ENCODE assay signal across 15 cellular contexts in genomic region chr6:154404791-154405400, GRCh38. TPM values are rescaled to one million over a fixed set of nuclear protein-coding genes. Genes with fewer than 3 reads are reported as not detected.
A peak's percentile ranks its signal among the peaks of the same experiment; 100 is the strongest.
DNase-seq lines count a peak whose midpoint lies in the region; ATAC-seq and TF ChIP-seq lines count a peak whose summit lies in the region.
"Had no signal": no experiment of that assay in that cellular context is flagged by ENCODE, and none has a peak within 500 bp of the region (broad histone marks: within the 10 kb centered on the region; RNA-seq: fewer than 3 reads in every experiment).

No MANE protein-coding gene starts in this region.

- H3K79me1 ChIP-seq in IMR-90 (ENCODE audit: low read depth in 1 of 2, low read length in 2 of 2): peaks cover 4 to 24% of the 10 kb centered on the region in 2 experiments; a peak in 3 of 4 replicates

- ATAC-seq in GM18517 (IDR thresholded peaks at IDR 0.05; ENCODE audit: unreplicated experiment) (peak; percentile 53), IMR-90 (ENCODE audit: low read depth) (peak; percentile 40), HG02571 (IDR thresholded peaks at IDR 0.05; ENCODE audit: unreplicated experiment) (no peak)
- no peak for ATAC-seq in stimulated activated naive CD8-positive, alpha-beta T cell treated with anti-CD3 and anti-CD28 coated beads, Interleukin-15, amount 100 ng/mL, for 72 hours

- H2AFZ ChIP-seq in IMR-90 (replicated peaks; ENCODE audit: low read length, poor library complexity) (no peak overlapping the region), smooth muscle cell (ENCODE audit: low read depth) (no peak overlapping the region)

- peak overlapping the region; percentile 15 for H4K91ac ChIP-seq in IMR-90 (ENCODE audit: insufficient read depth, low read depth, low read length)

- H3K4me3 Mint-ChIP-seq in endodermal cell: no peak overlapping the region
- H3K4me3 Mint-ChIP-seq in stimulated activated naive CD8-positive, alpha-beta T cell treated with anti-CD3 and anti-CD28 coated beads, Interleukin-15, amount 100 ng/mL, for 72 hours: no peak overlapping the region
- H3K4me3 Mint-ChIP-seq: activated CD4-positive, alpha-beta T cell treated with anti-CD3 and anti-CD28 coated beads, Interleukin-2, amount 10 ng/mL, durations not matched to agents 24 days and 14 days had no signal

- H3K4me2 ChIP-seq in IMR-90 (ENCODE audit: low read depth, low read length): peak overlapping the region; percentile 78
- peak overlapping the region; percentile 48 for H3K4me2 ChIP-seq in smooth muscle cell

- CTCF ChIA-PET in IMR-90 (lab: Yijun Ruan, JAX): no interaction called here

- no peaks in the 10 kb centered on the region for H4K20me1 ChIP-seq in IMR-90 (ENCODE audit: insufficient read depth, low read length)
- H4K20me1 ChIP-seq in smooth muscle cell (ENCODE audit: low read depth): no peaks in the 10 kb centered on the region

- POLR2A ChIA-PET in IMR-90 (lab: Charles Lee; ENCODE audit: unreplicated experiment): no interaction called here

- no peak overlapping the region for H2BK15ac ChIP-seq in IMR-90 (ENCODE audit: low read depth, low read length)

- peak overlapping the region; percentile 44 to 86; a peak in 2 of 4 replicates for H4K8ac ChIP-seq in IMR-90 (ENCODE audit: low read depth in 2 of 2, low read length in 2 of 2)

- peak overlapping the region; percentile 97 for H2BK20ac ChIP-seq in IMR-90 (ENCODE audit: low read depth, low read length)

- H3K14ac ChIP-seq in IMR-90 (replicated peaks; ENCODE audit: low read depth, low read length): peak overlapping the region; percentile 53

- H3K27me3 Mint-ChIP-seq in endodermal cell (ENCODE audit: insufficient read depth): no peaks in the 10 kb centered on the region
- H3K27me3 Mint-ChIP-seq in stimulated activated naive CD8-positive, alpha-beta T cell treated with anti-CD3 and anti-CD28 coated beads, Interleukin-15, amount 100 ng/mL, for 72 hours: no peaks in the 10 kb centered on the region

- TF ChIP-seq RAD21 in IMR-90 (IDR thresholded peaks at IDR 0.05; ENCODE audit: low read length): no peak

- no peak overlapping the region for H2AK9ac ChIP-seq in IMR-90 (replicated peaks; ENCODE audit: low read depth, low read length, poor library complexity)

- H3K36me3 Mint-ChIP-seq in endodermal cell (ENCODE audit: low read depth): peaks cover 41% of the 10 kb centered on the region

- peak overlapping the region; percentile 62; the same call in 1 of the 2 replicates for H3K23ac ChIP-seq in IMR-90 (ENCODE audit: low read depth, low read length)

- H3K56ac ChIP-seq in IMR-90 (ENCODE audit: extremely low read depth, insufficient read depth, low read length): peak overlapping the region; percentile 68

- peak overlapping the region; percentile 79 for H2BK120ac ChIP-seq in IMR-90 (ENCODE audit: low read depth, low read length)

- H3K9ac ChIP-seq in IMR-90 (ENCODE audit: low read depth, low read length) (peak overlapping the region; percentile 4; the same call in 1 of the 2 replicates), endodermal cell (ENCODE audit: extremely low read depth, low read length, poor library complexity, severe bottlenecking) (no peak overlapping the region), smooth muscle cell (ENCODE audit: low read depth) (no peak overlapping the region)

- H3K4me1 ChIP-seq in IMR-90 (ENCODE audit: control insufficient read depth, insufficient read depth, low read length): peaks cover 22% of the 10 kb centered on the region
- H3K4me1 ChIP-seq in endodermal cell (ENCODE audit: control insufficient read depth, insufficient read depth, low read length): no peaks in the 10 kb centered on the region
- peaks cover 1% of the 10 kb centered on the region for H3K4me1 ChIP-seq in smooth muscle cell (ENCODE audit: low read depth)
- H3K4me1 ChIP-seq: HAP-1, right lobe of liver had no signal

- BruUV-seq in IMR-90 (replicated peaks; lab: Mats Ljungman, UMichigan): no TSS peak

- H3K4me3 ChIP-seq in IMR-90 (ENCODE audit: insufficient read depth, low read depth, low read length): peak overlapping the region; percentile 41; the same call in 1 of the 2 replicates
- H3K4me3 ChIP-seq in endodermal cell (ENCODE audit: low read length): no peak overlapping the region
- no peak overlapping the region for H3K4me3 ChIP-seq in smooth muscle cell
- H3K4me3 ChIP-seq: HAP-1, right lobe of liver had no signal

- H3K27ac Mint-ChIP-seq in endodermal cell: peak overlapping the region; percentile 35
- no peak overlapping the region for H3K27ac Mint-ChIP-seq in stimulated activated naive CD8-positive, alpha-beta T cell treated with anti-CD3 and anti-CD28 coated beads, Interleukin-15, amount 100 ng/mL, for 72 hours
- H3K27ac Mint-ChIP-seq: activated CD4-positive, alpha-beta T cell treated with anti-CD3 and anti-CD28 coated beads, Interleukin-2, amount 10 ng/mL, durations not matched to agents 24 days and 14 days had no signal

- peak overlapping the region; percentile 27; the same call in 1 of the 2 replicates for H4K5ac ChIP-seq in IMR-90 (ENCODE audit: low read depth, low read length)

- no peak for TF ChIP-seq CTCF in IMR-90 (conservative IDR thresholded peaks at IDR 0.05; ENCODE audit: low read depth, low read length)
- TF ChIP-seq CTCF in endodermal cell (conservative IDR thresholded peaks at IDR 0.05): no peak
- TF ChIP-seq CTCF in smooth muscle cell (IDR thresholded peaks at IDR 0.05; ENCODE audit: borderline replicate concordance, insufficient read depth, poor library complexity, severe bottlenecking): no peak

- H2AK5ac ChIP-seq in IMR-90 (ENCODE audit: low read depth, low read length): no peak overlapping the region

- peak overlapping the region; percentile 88 for H3K27ac ChIP-seq in IMR-90 (ENCODE audit: insufficient read depth, low read length)
- no peak overlapping the region for H3K27ac ChIP-seq in endodermal cell (ENCODE audit: low read depth, low read length)
- H3K27ac ChIP-seq in smooth muscle cell (ENCODE audit: low read depth): peak overlapping the region; percentile 85
- H3K27ac ChIP-seq: right lobe of liver had no signal

- no peak for TF ChIP-seq POLR2A in IMR-90 (IDR thresholded peaks at IDR 0.05; ENCODE audit: low read depth, low read length)

- H3F3A ChIP-seq in smooth muscle cell (ENCODE audit: low read depth): peaks cover 10% of the 10 kb centered on the region

- H3K36me3 ChIP-seq in IMR-90 (ENCODE audit: control insufficient read depth, insufficient read depth, low read length): peaks cover 17% of the 10 kb centered on the region
- H3K36me3 ChIP-seq in endodermal cell (ENCODE audit: control insufficient read depth, insufficient read depth, low read length): peaks cover 26% of the 10 kb centered on the region
- H3K36me3 ChIP-seq in smooth muscle cell (ENCODE audit: low read depth): no peaks in the 10 kb centered on the region

- peak overlapping the region; percentile 95 for H2BK5ac ChIP-seq in IMR-90 (ENCODE audit: low read depth, low read length, poor library complexity, severe bottlenecking)

- peaks cover 4% of the 10 kb centered on the region for H3K9me3 Mint-ChIP-seq in endodermal cell
- no peaks in the 10 kb centered on the region for H3K9me3 Mint-ChIP-seq in stimulated activated naive CD8-positive, alpha-beta T cell treated with anti-CD3 and anti-CD28 coated beads, Interleukin-15, amount 100 ng/mL, for 72 hours
- H3K9me3 Mint-ChIP-seq: activated CD4-positive, alpha-beta T cell treated with anti-CD3 and anti-CD28 coated beads, Interleukin-2, amount 10 ng/mL, durations not matched to agents 24 days and 14 days had no signal

- DNase-seq in IMR-90 (peak; percentile 84), endodermal cell (no peak), smooth muscle cell (lab: John Stamatoyannopoulos, UW; ENCODE audit: unreplicated experiment) (no peak), COLO829 (ENCODE audit: low spot score) (no peak), NCI-H1105 treated with DMSO at 0.1 percent for 48 hours (lab: John Stamatoyannopoulos, UW) (no peak)
- no peak for DNase-seq in stimulated activated naive CD8-positive, alpha-beta T cell treated with anti-CD3 and anti-CD28 coated beads, Interleukin-15, amount 100 ng/mL, for 72 hours
- DNase-seq: activated CD4-positive, alpha-beta T cell treated with anti-CD3 and anti-CD28 coated beads, Interleukin-2, amount 10 ng/mL, durations not matched to agents 24 days and 14 days; activated naive CD4-positive, alpha-beta T cell; effector CD8-positive, alpha-beta T cell; MM.1S; NCI-H526; right lobe of liver had no signal

- H3K4ac ChIP-seq in IMR-90 (ENCODE audit: low read depth, low read length): peak overlapping the region; percentile 73

- no peaks in the 10 kb centered on the region for H3K79me2 ChIP-seq in smooth muscle cell (ENCODE audit: low read depth)

- dilution Hi-C loops in IMR-90 (cut with HindIII; ENCODE audit: low sequenced_read_pairs, unreplicated experiment): no loop called here

- no peaks in the 10 kb centered on the region for H3K4me1 Mint-ChIP-seq in endodermal cell
- H3K4me1 Mint-ChIP-seq in stimulated activated naive CD8-positive, alpha-beta T cell treated with anti-CD3 and anti-CD28 coated beads, Interleukin-15, amount 100 ng/mL, for 72 hours: no peaks in the 10 kb centered on the region
- H3K4me1 Mint-ChIP-seq: activated CD4-positive, alpha-beta T cell treated with anti-CD3 and anti-CD28 coated beads, Interleukin-2, amount 10 ng/mL, durations not matched to agents 24 days and 14 days had no signal

- intact Hi-C loops in IMR-90 (cut with micrococcal nuclease): loop anchor here (1.0 to 5.0 kb wide), 2 partner anchors 128 to 251 kb away; no protein-coding TSS in a partner anchor

- H3K18ac ChIP-seq in IMR-90 (ENCODE audit: low read depth, low read length): peak overlapping the region; percentile 95

- whole genome bisulfite sequencing in IMR-90 (ENCODE audit: extremely low coverage in 2 of 2, insufficient read length in 1 of 2), 2 experiments: no CpG with 5 or more reads among the region's 6 CpGs
- 96 to 100% methylated on average over 3 to 6 of the region's 6 CpGs for WGBS in endodermal cell (ENCODE audit: insufficient coverage in 1 of 2, insufficient read length in 1 of 2), 2 experiments
- 59% methylated on average over 6 of the region's 6 CpGs for WGBS in smooth muscle cell (ENCODE audit: low lambda C conversion rate)

- H3K27me3 ChIP-seq in IMR-90 (ENCODE audit: control insufficient read depth, insufficient read depth, low read length) (no peaks in the 10 kb centered on the region), endodermal cell (ENCODE audit: control insufficient read depth, insufficient read depth, low read length, poor library complexity, severe bottlenecking) (no peaks in the 10 kb centered on the region), smooth muscle cell (ENCODE audit: low read depth) (no peaks in the 10 kb centered on the region)
- H3K27me3 ChIP-seq: right lobe of liver had no signal

- H3K9me1 ChIP-seq in IMR-90 (ENCODE audit: insufficient read depth, low read length): 0 out of 2 replicates have a peak, but pooled peaks cover 9% of the 10 kb centered on the region

- H3K9me3 ChIP-seq in IMR-90 (ENCODE audit: control insufficient read depth, insufficient read depth, low read length): peaks cover 3% of the 10 kb centered on the region
- H3K9me3 ChIP-seq in endodermal cell (ENCODE audit: control insufficient read depth, low read length): no peaks in the 10 kb centered on the region
- H3K9me3 ChIP-seq in smooth muscle cell (replicated peaks; ENCODE audit: low read depth): no peaks in the 10 kb centered on the region
- H3K9me3 ChIP-seq: HAP-1, right lobe of liver had no signal

- in situ Hi-C loops in IMR-90 (cut with MboI; ENCODE audit: low sequenced_read_pairs): no loop called here

RNA-seq across cellular contexts. Expression of gene IPCEF1, which starts 48.3 kb away (rescaled TPM):
- total RNA-seq in IMR-90 (2012; rRNA removed) (under 0.01 TPM in 2 replicates), endodermal cell (1 to 10 TPM; 2.2 to 2.8 TPM), smooth muscle cell (0.04 TPM in 1 of 2 replicates, not detected in the other)
- polyA plus RNA-seq in IMR-90 (2012; rRNA removed) (0.03 and 0.07 TPM in 2 replicates), smooth muscle cell (not detected in 2 replicates)
- not detected in 2 replicates for polyA plus RNA-seq in IMR-90 (2012; cell fraction: cytosol; rRNA removed)
- polyA plus RNA-seq in IMR-90 (2012; cell fraction: nucleus; rRNA removed; ENCODE audit: low replicate concordance): 0.02 and 0.14 TPM in 2 replicates
- 0.46 TPM for polyA plus RNA-seq in endodermal cell (2013, experiment 1 of 2)
- polyA plus RNA-seq in endodermal cell (2013, experiment 2 of 2): 0.41 TPM

Comparison
In these comparisons a context has a peak if more than half of its experiments do, and no peak if none do; other contexts are left out.
1. ATAC-seq: peak in GM18517 (single experiment) and IMR-90 (single experiment); none in HG02571 (single experiment) and stimulated activated naive CD8-positive, alpha-beta T cell treated with anti-CD3 and anti-CD28 coated beads, Interleukin-15, amount 100 ng/mL, for 72 hours (single experiment).